Comparison of ENCODE assay signal across 13 cellular contexts in genomic region chr4:120723986-120724385, GRCh38.
"Had no signal": no experiment of that assay in that cellular context is flagged by ENCODE, and none has a peak within 500 bp of the region (broad histone marks: within the 10 kb centered on the region; RNA-seq: fewer than 3 reads in every experiment).

No MANE protein-coding gene starts in this region.

- DNase-seq: activated naive CD4-positive, alpha-beta T cell treated with anti-CD3 and anti-CD28 coated beads, Interleukin-2, amount 50 U/mL, for 16 hours; amniotic stem cell; cerebellar nuclear complex; dermis blood vessel endothelial cell; endodermal cell; foreskin melanocyte; head of caudate nucleus; occipital lobe; stimulated activated CD4-positive, alpha-beta T cell treated with anti-CD3 and anti-CD28 coated beads, Interleukin-12 subunit alpha, Interleukin-12 subunit beta, amount 100 ng/mL, for 4 hours; stimulated activated naive CD4-positive, alpha-beta T cell; substantia nigra had no signal

- ATAC-seq: activated CD4-positive, CD25-positive, alpha-beta regulatory T cell treated with anti-CD3 and anti-CD28 coated beads, Interleukin-2, amount 50 U/mL, for 24 hours; left lobe of liver had no signal
